ENCODE assay signal across 9 cellular contexts in the genomic region with DNA sequence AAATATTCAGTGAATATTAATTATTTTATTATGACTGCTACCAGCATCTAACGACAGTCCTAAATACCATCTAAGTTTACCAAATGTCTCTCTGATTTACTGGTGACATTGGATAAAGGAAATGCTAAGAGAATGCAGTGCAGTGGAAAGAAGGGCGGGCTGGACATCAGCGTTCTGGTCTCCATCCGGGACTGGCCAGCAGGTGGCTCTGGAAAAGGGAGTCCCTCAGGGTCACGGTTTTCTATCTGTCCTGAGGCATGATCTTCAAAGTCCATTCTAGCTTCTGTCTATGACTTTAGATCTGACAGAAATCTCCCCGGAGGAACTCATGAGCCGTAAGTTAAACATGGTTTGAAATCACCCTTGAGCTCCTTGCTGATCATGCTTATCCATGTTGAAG. TPM values are rescaled to one million over a fixed set of nuclear protein-coding genes. Genes with fewer than 3 reads are reported as not detected.
DNase-seq lines count a peak whose midpoint lies in the region; ATAC-seq and TF ChIP-seq lines count a peak whose summit lies in the region.
"Had no signal": no experiment of that assay in that cellular context is flagged by ENCODE, and none has a peak within 500 bp of the region (broad histone marks: within the 10 kb centered on the region; RNA-seq: fewer than 3 reads in every experiment).

No MANE protein-coding gene starts in this region.

- H2AFZ ChIP-seq in Karpas-422 (ENCODE audit: low read length): no peak overlapping the region

- intact Hi-C loops in mucosa of descending colon (cut with DNase I, micrococcal nuclease): loop anchor here in 1 of 2 donors (5.0 to 10.0 kb wide), 2 partner anchors 40 to 53 kb away; no protein-coding TSS in a partner anchor

- TF ChIP-seq CTCF in BE2C (IDR thresholded peaks at IDR 0.05; ENCODE audit: low read depth, low read length): peak; percentile 63
- peak; percentile 51 for TF ChIP-seq CTCF in endothelial cell (IDR thresholded peaks at IDR 0.05; ENCODE audit: unreplicated experiment)
- TF ChIP-seq CTCF in mucosa of descending colon (IDR thresholded peaks at IDR 0.05): peak; percentile 45

- H3K27ac ChIP-seq in Karpas-422 (ENCODE audit: low read length): no peak overlapping the region

- H3K4me3 Mint-ChIP-seq in endothelial cell (ENCODE audit: unreplicated experiment): no peak overlapping the region

- H3K27me3 Mint-ChIP-seq in endothelial cell (ENCODE audit: unreplicated experiment): no peaks in the 10 kb centered on the region

- H3K27me3 ChIP-seq in BE2C: no peaks in the 10 kb centered on the region
- no peaks in the 10 kb centered on the region for H3K27me3 ChIP-seq in Karpas-422 (ENCODE audit: low read length)

- H3K4me1 ChIP-seq in BE2C: peaks cover 3% of the 10 kb centered on the region; the same call in 1 of the 2 replicates
- H3K4me1 ChIP-seq in mucosa of descending colon (ENCODE audit: low read depth): peaks cover 18% of the 10 kb centered on the region
- H3K4me1 ChIP-seq in Karpas-422 (ENCODE audit: low read length): peaks cover 14% of the 10 kb centered on the region

- H3K9ac ChIP-seq in Karpas-422 (ENCODE audit: low read length): no peak overlapping the region

- H3K4me3 ChIP-seq in BE2C (ENCODE audit: low read depth, low read length) (no peak overlapping the region), mucosa of descending colon (no peak overlapping the region), Karpas-422 (ENCODE audit: low read length) (no peak overlapping the region)

- peak; percentile 27 for ATAC-seq in mucosa of descending colon

- DNase-seq in BE2C (peak; percentile 49), NCI-H146 treated with DMSO at 0.1 percent for 48 hours (lab: John Stamatoyannopoulos, UW; ENCODE audit: unreplicated experiment) (peak; percentile 1), endothelial cell (ENCODE audit: low spot score) (peak; percentile 57), mucosa of descending colon (peak; percentile 66 to 81 (median 78)), NCI-H1105 (lab: John Stamatoyannopoulos, UW) (no peak), Karpas-422 (no peak), NCI-H2107 treated with DMSO at 0.1 percent for 48 hours (lab: John Stamatoyannopoulos, UW; ENCODE audit: unreplicated experiment) (no peak)
- no peak for DNase-seq in central memory CD4-positive, alpha-beta T cell
- DNase-seq: NCI-H2081 had no signal

- H3K36me3 Mint-ChIP-seq in endothelial cell (ENCODE audit: low read depth, unreplicated experiment): no peaks in the 10 kb centered on the region

- no peaks in the 10 kb centered on the region for H3K9me2 ChIP-seq in Karpas-422 (replicated peaks; ENCODE audit: insufficient read depth, low read length)

- H3K9me3 Mint-ChIP-seq in endothelial cell (ENCODE audit: unreplicated experiment): no peaks in the 10 kb centered on the region

- H3K27ac Mint-ChIP-seq in endothelial cell (ENCODE audit: unreplicated experiment): no peak overlapping the region

- no peaks in the 10 kb centered on the region for H3K9me3 ChIP-seq in BE2C
- H3K9me3 ChIP-seq in mucosa of descending colon: no peaks in the 10 kb centered on the region
- H3K9me3 ChIP-seq in Karpas-422 (ENCODE audit: low read length): no peaks in the 10 kb centered on the region

- peaks cover 16% of the 10 kb centered on the region for H3K4me1 Mint-ChIP-seq in endothelial cell (ENCODE audit: unreplicated experiment)

- no peak overlapping the region for H3K4me2 ChIP-seq in Karpas-422 (ENCODE audit: low read depth, low read length, poor library complexity, severe bottlenecking)

- H3K36me3 ChIP-seq in BE2C: no peaks in the 10 kb centered on the region
- H3K36me3 ChIP-seq in mucosa of descending colon (ENCODE audit: low read depth): no peaks in the 10 kb centered on the region
- no peaks in the 10 kb centered on the region for H3K36me3 ChIP-seq in Karpas-422 (ENCODE audit: insufficient read depth, low read length)

- H4K20me1 ChIP-seq in Karpas-422 (ENCODE audit: insufficient read depth, low read depth, low read length): no peaks in the 10 kb centered on the region

- H3K79me2 ChIP-seq in Karpas-422 (ENCODE audit: low read length): no peaks in the 10 kb centered on the region

RNA-seq across cellular contexts. Expression of a gene that starts 3.3 kb away (rescaled TPM):
- 37.7 TPM for polyA plus RNA-seq in BE2C (2012; ENCODE audit: insufficient read depth, insufficient read length, low read depth)
- 15.4 TPM for total RNA-seq in endothelial cell (ENCODE audit: unreplicated experiment)
- total RNA-seq in mucosa of descending colon: 100 to 1,000 TPM in 2 of 3 donors, 10 to 100 TPM in 1; 96.4 to 167 (median 154) TPM
- 0.76 and 0.97 TPM in 2 replicates for total RNA-seq in Karpas-422 (2014; rRNA removed; shearing (Covaris generic); ENCODE audit: low replicate concordance)

Comparison
In these comparisons a context has a peak if more than half of its experiments do, and no peak if none do; other contexts are left out.
1. DNase-seq: peak in BE2C (single experiment), NCI-H146 treated with DMSO at 0.1 percent for 48 hours (single experiment), endothelial cell (single experiment) and mucosa of descending colon (3 of 3); none in NCI-H1105 (single experiment), central memory CD4-positive, alpha-beta T cell (single experiment), Karpas-422 (single experiment) and NCI-H2107 treated with DMSO at 0.1 percent for 48 hours (single experiment).
2. Peak in every context shown above with its lines, with median percentiles within 50 percentile points of each other: CTCF ChIP-seq.